In the genomic region with DNA sequence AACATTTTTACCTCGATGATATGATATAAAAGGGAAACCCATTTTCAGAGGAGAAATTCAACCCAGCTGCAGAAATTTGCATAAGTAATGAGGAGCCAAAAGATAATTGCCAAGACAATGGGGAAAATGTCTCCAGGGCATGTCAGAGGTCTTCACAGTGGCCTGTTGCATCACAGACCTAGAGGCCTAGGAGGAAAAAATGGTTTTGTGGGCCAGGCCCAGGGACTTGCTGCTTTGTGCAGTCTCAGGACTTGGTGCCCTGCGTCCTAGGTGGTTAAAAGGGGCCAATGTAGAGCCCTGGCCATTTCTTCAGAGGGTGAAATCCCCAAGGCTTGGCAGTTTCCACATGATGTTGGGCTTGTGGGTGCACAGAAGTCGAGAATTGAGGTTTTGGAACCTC, we compare ENCODE assay signal across 26 cellular contexts.
"Had no signal": no experiment of that assay in that cellular context is flagged by ENCODE, and none has a peak within 500 bp of the region (broad histone marks: within the 10 kb centered on the region; RNA-seq: fewer than 3 reads in every experiment).

No MANE protein-coding gene starts in this region.

- H3K9me3 ChIP-seq: testis, thoracic aorta, thyroid gland, tibial nerve, transverse colon, upper lobe of right lung, uterus, vagina had no signal

- H3K4me3 ChIP-seq: stomach, suprapubic skin, testis, thoracic aorta, thyroid gland, tibial artery, tibial nerve, transverse colon, upper lobe of left lung, upper lobe of right lung, uterus, vagina had no signal

- H3K36me3 ChIP-seq: stomach, suprapubic skin, thoracic aorta, thyroid gland, tibial artery, tibial nerve, transverse colon, upper lobe of left lung, upper lobe of right lung, uterus, vagina had no signal

- H3K4me1 ChIP-seq: stomach, suprapubic skin, testis, thyroid gland, tibial artery, tibial nerve, transverse colon, upper lobe of left lung, upper lobe of right lung, uterus, vagina had no signal

- DNase-seq: stimulated activated CD4-positive, alpha-beta T cell treated with anti-CD3 and anti-CD28 coated beads, Interleukin-2, amount 100 ng/mL, for 48 hours; stimulated activated CD4-positive, alpha-beta T cell treated with anti-CD3 and anti-CD28 coated beads, Interleukin-4, amount 100 ng/mL, for 24 hours; stimulated activated CD4-positive, alpha-beta T cell treated with anti-CD3 and anti-CD28 coated beads, Interleukin-4, amount 100 ng/mL, for 4 hours; stimulated activated CD8-positive, alpha-beta memory T cell treated with anti-CD3 and anti-CD28 coated beads, Interleukin-4, amount 100 ng/mL, for 48 hours; stimulated activated naive B cell treated with anti-CD40 and anti-IgM and Interleukin-4, amounts not matched to agents 10 μg/mL and 1 μg/mL and 100 μg/mL, for 72 hours; stimulated activated naive CD4-positive, alpha-beta T cell; stimulated activated naive CD4-positive, alpha-beta T cell treated with Interleukin-2 at 50 U/mL for 16 hours; stimulated activated naive CD8-positive, alpha-beta T cell treated with anti-CD3 and anti-CD28 coated beads, Interleukin-15, amount 100 ng/mL, for 72 hours; stimulated activated naive CD8-positive, alpha-beta T cell treated with anti-CD3 and anti-CD28 coated beads, Interleukin-15, Interleukin-2, amounts not matched to agents 100 U/mL and 50 U/mL, for 24 hours; stomach; substantia nigra; testis; thyroid gland; tibial artery; transverse colon; trophoblast cell; upper lobe of left lung; upper lobe of right lung; uterus had no signal

- H3K27ac ChIP-seq: stomach, suprapubic skin, testis, thoracic aorta, thyroid gland, tibial artery, tibial nerve, transverse colon, upper lobe of left lung, upper lobe of right lung, uterus, vagina had no signal

- ATAC-seq: stimulated activated effector memory CD8-positive, alpha-beta T cell treated with anti-CD3 and anti-CD28 coated beads, Interleukin-12 subunit alpha, Interleukin-12 subunit beta, amount 100 ng/mL, for 72 hours; stimulated activated memory B cell treated with anti-CD40 and anti-IgM and Interleukin-4, amounts not matched to agents 10 μg/mL and 1 μg/mL and 100 μg/mL, for 72 hours; stimulated activated naive B cell treated with anti-CD40 and anti-IgM and Interleukin-4, amounts not matched to agents 10 μg/mL and 1 μg/mL and 100 μg/mL, for 72 hours; stimulated activated naive CD8-positive, alpha-beta T cell treated with anti-CD3 and anti-CD28 coated beads, Interleukin-15, amount 100 ng/mL, for 72 hours; stimulated activated naive CD8-positive, alpha-beta T cell treated with anti-CD3 and anti-CD28 coated beads, Interleukin-15, Interleukin-2, amounts not matched to agents 100 U/mL and 50 U/mL, for 24 hours; upper lobe of right lung had no signal

- FAIRE-seq: urothelium cell line had no signal
